ENCODE assay signal across 9 cellular contexts in the genomic region with DNA sequence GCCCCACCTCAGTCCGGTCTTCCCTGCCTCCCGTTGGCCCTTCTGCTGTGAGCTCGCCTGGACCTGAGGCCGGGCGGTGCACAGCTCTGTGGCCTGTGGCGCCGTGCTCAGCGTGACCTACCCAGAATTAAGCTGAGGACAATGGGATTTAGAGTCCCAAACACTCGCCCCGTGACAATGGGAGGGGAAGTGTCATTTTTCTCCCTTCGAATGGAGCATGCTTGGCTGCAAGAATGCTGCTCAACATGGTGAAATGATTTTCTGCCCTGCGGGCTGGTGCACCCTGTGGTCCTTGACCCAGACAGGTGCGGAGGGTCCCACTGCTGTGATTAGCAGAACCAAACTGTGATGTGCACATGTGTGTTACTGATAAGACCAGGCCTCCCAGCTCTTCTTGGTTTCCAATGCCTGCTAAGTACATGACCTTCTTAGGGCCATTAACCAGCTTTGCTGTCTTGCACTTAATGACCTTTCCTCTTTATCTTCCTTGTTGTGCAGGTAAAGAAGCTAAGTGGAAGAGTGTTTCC. TPM values are rescaled to one million over a fixed set of nuclear protein-coding genes. Genes with fewer than 3 reads are reported as not detected.
DNase-seq lines count a peak whose midpoint lies in the region; ATAC-seq, FAIRE-seq and TF ChIP-seq lines count a peak whose summit lies in the region.
"Had no signal": no experiment of that assay in that cellular context is flagged by ENCODE, and none has a peak within 500 bp of the region (broad histone marks: within the 10 kb centered on the region; RNA-seq: fewer than 3 reads in every experiment).

No MANE protein-coding gene starts in this region.

- DNase-seq in H9 = no peak
- no peak for DNase-seq in activated B cell treated with CpG ODN at 0.5 μM for 24 hours
- no peak for DNase-seq in hepatocyte (ENCODE audit: low spot score)
- DNase-seq in small intestine = peak; percentile 10
- DNase-seq in AG08395 (ENCODE audit: low spot score) = no peak
- DNase-seq in NCI-H1417 treated with DMSO at 0.1 percent for 48 hours (lab: John Stamatoyannopoulos, UW) = no peak
- DNase-seq in NK-92 treated with Interleukin-12 subunit alpha and Interleukin-12 subunit beta, amount 100 ng/mL, for 24 hours (lab: John Stamatoyannopoulos, UW) = no peak

- H3K18ac ChIP-seq in H9 (ENCODE audit: insufficient read length, low read depth, low read length) = no peak overlapping the region

- no peak overlapping the region for H2AK5ac ChIP-seq in H9 (ENCODE audit: insufficient read length, low read length)

- CTCF ChIA-PET in activated B cell treated with CpG ODN at 0.5 μM for 24 hours (lab: Charles Lee) = no interaction called here

- H3K27me3 Mint-ChIP-seq in H9 (ENCODE audit: low read depth) (no peaks in the 10 kb centered on the region), activated B cell treated with CpG ODN at 0.5 μM for 24 hours (no peaks in the 10 kb centered on the region)

- no peak overlapping the region for H2BK15ac ChIP-seq in H9 (ENCODE audit: low read depth, low read length)

- H3K27ac Mint-ChIP-seq in H9 (no peak overlapping the region), activated B cell treated with CpG ODN at 0.5 μM for 24 hours (peak overlapping the region; percentile 100)

- no peaks in the 10 kb centered on the region; the same call in 1 of the 2 replicates for H3K4me1 ChIP-seq in H9 (ENCODE audit: insufficient read depth, low read length)
- no peaks in the 10 kb centered on the region for H3K4me1 ChIP-seq in hepatocyte (ENCODE audit: insufficient read depth)
- no peaks in the 10 kb centered on the region for H3K4me1 ChIP-seq in small intestine (ENCODE audit: control insufficient read depth in 2 of 2, insufficient read depth in 1 of 2, low read depth in 1 of 2, low read length in 1 of 2)

- no peak overlapping the region for H3T11ph ChIP-seq in H9 (ENCODE audit: low read length)

- no peak for TF ChIP-seq CTCF in H9 (conservative IDR thresholded peaks at IDR 0.05)
- TF ChIP-seq CTCF in activated B cell treated with CpG ODN at 0.5 μM for 24 hours (IDR thresholded peaks at IDR 0.05) = no peak
- TF ChIP-seq CTCF in hepatocyte (IDR thresholded peaks at IDR 0.05; ENCODE audit: poor library complexity) = no peak

- H3K9me3 ChIP-seq in H9 (ENCODE audit: control insufficient read depth, low read depth, low read length) (peaks cover 8% of the 10 kb centered on the region), hepatocyte (ENCODE audit: low read depth) (no peaks in the 10 kb centered on the region), small intestine (ENCODE audit: control insufficient read depth, low read depth) (no peaks in the 10 kb centered on the region)

- WGBS in H9 (ENCODE audit: extremely low coverage, insufficient read length, low lambda C conversion rate) = no CpG with 5 or more reads among the region's 13 CpGs
- 43% methylated on average over 12 of the region's 13 CpGs for WGBS in hepatocyte (ENCODE audit: low lambda C conversion rate, missing lambda C conversion rate)
- WGBS in small intestine, 3 donors = 7 to 47% (median 7%) methylated on average over 12 to 13 of the region's 13 CpGs

- H3K4me2 ChIP-seq in H9 (ENCODE audit: insufficient read depth, insufficient read length, low read length) (peak overlapping the region; percentile 50), hepatocyte (peak overlapping the region; percentile 78)

- H3K27me3 ChIP-seq in H9 (ENCODE audit: insufficient read depth, low read length) (no peaks in the 10 kb centered on the region), hepatocyte (no peaks in the 10 kb centered on the region), small intestine (ENCODE audit: control insufficient read depth in 2 of 2, insufficient read depth in 2 of 2, low read length in 2 of 2) (no peaks in the 10 kb centered on the region)

- H3K27ac ChIP-seq in H9 (ENCODE audit: insufficient read length, low read depth, low read length) (no peak overlapping the region), hepatocyte (peak overlapping the region; percentile 93), small intestine (ENCODE audit: low read depth in 1 of 2, low read length in 1 of 2) (peak overlapping the region; percentile 49 to 88)

- no peak overlapping the region for H2BK5ac ChIP-seq in H9 (ENCODE audit: insufficient read length, low read length)

- no peak overlapping the region for H2BK120ac ChIP-seq in H9 (ENCODE audit: low read depth, low read length, poor library complexity, severe bottlenecking)

- no peak overlapping the region for H2AFZ ChIP-seq in H9 (ENCODE audit: low read length)
- no peak overlapping the region for H2AFZ ChIP-seq in hepatocyte

- H3K23me2 ChIP-seq in H9 (ENCODE audit: insufficient read length, low read depth, low read length, poor library complexity, severe bottlenecking) = peaks cover 3% of the 10 kb centered on the region

- H3K4ac ChIP-seq in H9 (ENCODE audit: low read depth, low read length) = no peak overlapping the region

- H3K36me3 Mint-ChIP-seq in H9 (ENCODE audit: insufficient read depth in 1 of 3, low read depth in 3 of 3) = peaks cover 0 to 4% (median 0%) of the 10 kb centered on the region in 3 experiments; a peak in 1 of 7 replicates
- H3K36me3 Mint-ChIP-seq in activated B cell treated with CpG ODN at 0.5 μM for 24 hours (ENCODE audit: low read depth) = peaks cover 9% of the 10 kb centered on the region

- H4K8ac ChIP-seq in H9 (replicated peaks; ENCODE audit: insufficient read length, low read depth, low read length) = no peak overlapping the region

- H3K4me3 Mint-ChIP-seq in H9 (peak overlapping the region; percentile 76 to 86), activated B cell treated with CpG ODN at 0.5 μM for 24 hours (peak overlapping the region; percentile 96)

- H2BK12ac ChIP-seq in H9 (ENCODE audit: insufficient read length, low read depth, low read length) = no peak overlapping the region

- ATAC-seq in activated B cell treated with CpG ODN at 0.5 μM for 24 hours (ENCODE audit: low read depth) (no peak), GM21619 (IDR thresholded peaks at IDR 0.05; ENCODE audit: unreplicated experiment) (no peak)

- H3K4me3 ChIP-seq in hepatocyte (peak overlapping the region; percentile 51), small intestine (ENCODE audit: low read depth in 1 of 2, low read length in 2 of 2) (peak overlapping the region; percentile 42 to 73)

- intact Hi-C loops in activated B cell treated with CpG ODN at 0.5 μM for 24 hours (cut with micrococcal nuclease) = no loop called here

- POLR2A ChIA-PET in activated B cell treated with CpG ODN at 0.5 μM for 24 hours (lab: Charles Lee) = interaction anchor here (2.6 to 3.5 kb wide), 3 partner anchors 29 to 398 kb away, joined by 16 to 68 read pairs (median 47); a partner anchor contains a TSS

- H3K4me1 Mint-ChIP-seq in H9 (peaks cover 0 to 10% of the 10 kb centered on the region in 2 experiments; a peak in 3 of 4 replicates), activated B cell treated with CpG ODN at 0.5 μM for 24 hours (peaks cover 15% of the 10 kb centered on the region)

- H4K20me1 ChIP-seq in H9 (ENCODE audit: control insufficient read depth, insufficient read depth, insufficient read length) (no peaks in the 10 kb centered on the region), hepatocyte (ENCODE audit: insufficient read depth, poor library complexity, severe bottlenecking) (no peaks in the 10 kb centered on the region)

- FAIRE-seq in small intestine (lab: Jason Lieb, UNC) = no peak

- no peak overlapping the region for H4K5ac ChIP-seq in H9 (ENCODE audit: insufficient read length, low read depth, low read length)

- no peaks in the 10 kb centered on the region for H3K79me1 ChIP-seq in H9 (ENCODE audit: insufficient read depth, low read depth, low read length, poor library complexity, severe bottlenecking)

- H2BK20ac ChIP-seq in H9 (ENCODE audit: low read depth, low read length, poor library complexity, severe bottlenecking) = no peak overlapping the region

- H3K9me3 Mint-ChIP-seq in H9 = peaks cover 32 to 38% of the 10 kb centered on the region in 2 experiments
- H3K9me3 Mint-ChIP-seq in activated B cell treated with CpG ODN at 0.5 μM for 24 hours = no peaks in the 10 kb centered on the region

- no peak overlapping the region for H3K9ac ChIP-seq in H9 (ENCODE audit: extremely low read depth, insufficient read length, low read length)

- H3K9me2 ChIP-seq in hepatocyte (replicated peaks; ENCODE audit: insufficient read depth) = no peaks in the 10 kb centered on the region

- H4K91ac ChIP-seq in H9 (ENCODE audit: insufficient read length, low read depth, low read length) = no peak overlapping the region

- H3K56ac ChIP-seq in H9 (ENCODE audit: insufficient read length, low read depth, low read length) = no peak overlapping the region

- H3K36me3 ChIP-seq in hepatocyte (replicated peaks; ENCODE audit: insufficient read depth, low read depth) (no peaks in the 10 kb centered on the region), small intestine (ENCODE audit: control insufficient read depth in 2 of 2, insufficient read depth in 2 of 2, low read length in 2 of 2) (no peaks in the 10 kb centered on the region)

- H3K23ac ChIP-seq in H9 (ENCODE audit: insufficient read length, low read depth, low read length) = no peak overlapping the region

- H3K79me2 ChIP-seq in H9 (ENCODE audit: insufficient read depth, low read length) (no peaks in the 10 kb centered on the region), hepatocyte (no peaks in the 10 kb centered on the region)

- H3K14ac ChIP-seq in H9 (ENCODE audit: insufficient read depth, low read length) = no peak overlapping the region

RNA-seq across cellular contexts. Expression of a gene that starts 0.8 kb away (rescaled TPM):
- total RNA-seq in H9 (2021) (7.9 and 8.8 TPM in 2 replicates), activated B cell treated with CpG ODN at 0.5 μM for 24 hours (22.8 and 29.4 TPM in 2 replicates), hepatocyte (13.4 and 19.6 TPM in 2 replicates)
- polyA plus RNA-seq in hepatocyte (9.1 and 14.6 TPM in 2 replicates), small intestine (10 to 100 TPM; 21.5 to 30.6 (median 28.9) TPM)

RNA-seq across cellular contexts. Expression of a gene that starts 8.1 kb away (rescaled TPM):
- total RNA-seq in H9 (2021) = not detected in 2 replicates
- not detected in 2 replicates for total RNA-seq in activated B cell treated with CpG ODN at 0.5 μM for 24 hours
- not detected in 2 replicates for total RNA-seq in hepatocyte
- polyA plus RNA-seq in hepatocyte = not detected in 2 replicates
- polyA plus RNA-seq in small intestine = not detected
- total RNA-seq: HT1080 had no signal

RNA-seq across cellular contexts. Expression of a gene that starts 36.5 kb away (rescaled TPM):
- 38.5 and 39.2 TPM in 2 replicates for total RNA-seq in H9 (2021)
- total RNA-seq in activated B cell treated with CpG ODN at 0.5 μM for 24 hours = 88.4 and 99.1 TPM in 2 replicates
- 25.4 and 30.6 TPM in 2 replicates for total RNA-seq in hepatocyte
- polyA plus RNA-seq in hepatocyte = 33.7 and 42.7 TPM in 2 replicates
- polyA plus RNA-seq in small intestine = 10 to 100 TPM; 21.7 to 41.1 (median 31.3) TPM

RNA-seq across cellular contexts. Expression of a gene that starts 45.7 kb away (rescaled TPM):
- total RNA-seq in H9 (2021) (0.31 TPM in 1 of 2 replicates, not detected in the other), activated B cell treated with CpG ODN at 0.5 μM for 24 hours (not detected in 2 replicates), hepatocyte (0.33 TPM in 1 of 2 replicates, not detected in the other)
- polyA plus RNA-seq in hepatocyte (not detected in 2 replicates), small intestine (not detected)

RNA-seq across cellular contexts. Expression of a gene that starts 53.5 kb away (rescaled TPM):
- not detected in 2 replicates for total RNA-seq in H9 (2021)
- 0.33 and 0.51 TPM in 2 replicates for total RNA-seq in activated B cell treated with CpG ODN at 0.5 μM for 24 hours
- total RNA-seq in hepatocyte = not detected in 2 replicates
- 0.53 and 1.1 TPM in 2 replicates for polyA plus RNA-seq in hepatocyte
- 1 to 10 TPM in 1 of 3 donors, under 1 TPM in 1, not detected in 1; 0.49 to 1.6 TPM for polyA plus RNA-seq in small intestine
- total RNA-seq: HT1080 had no signal
